In the genomic region with DNA sequence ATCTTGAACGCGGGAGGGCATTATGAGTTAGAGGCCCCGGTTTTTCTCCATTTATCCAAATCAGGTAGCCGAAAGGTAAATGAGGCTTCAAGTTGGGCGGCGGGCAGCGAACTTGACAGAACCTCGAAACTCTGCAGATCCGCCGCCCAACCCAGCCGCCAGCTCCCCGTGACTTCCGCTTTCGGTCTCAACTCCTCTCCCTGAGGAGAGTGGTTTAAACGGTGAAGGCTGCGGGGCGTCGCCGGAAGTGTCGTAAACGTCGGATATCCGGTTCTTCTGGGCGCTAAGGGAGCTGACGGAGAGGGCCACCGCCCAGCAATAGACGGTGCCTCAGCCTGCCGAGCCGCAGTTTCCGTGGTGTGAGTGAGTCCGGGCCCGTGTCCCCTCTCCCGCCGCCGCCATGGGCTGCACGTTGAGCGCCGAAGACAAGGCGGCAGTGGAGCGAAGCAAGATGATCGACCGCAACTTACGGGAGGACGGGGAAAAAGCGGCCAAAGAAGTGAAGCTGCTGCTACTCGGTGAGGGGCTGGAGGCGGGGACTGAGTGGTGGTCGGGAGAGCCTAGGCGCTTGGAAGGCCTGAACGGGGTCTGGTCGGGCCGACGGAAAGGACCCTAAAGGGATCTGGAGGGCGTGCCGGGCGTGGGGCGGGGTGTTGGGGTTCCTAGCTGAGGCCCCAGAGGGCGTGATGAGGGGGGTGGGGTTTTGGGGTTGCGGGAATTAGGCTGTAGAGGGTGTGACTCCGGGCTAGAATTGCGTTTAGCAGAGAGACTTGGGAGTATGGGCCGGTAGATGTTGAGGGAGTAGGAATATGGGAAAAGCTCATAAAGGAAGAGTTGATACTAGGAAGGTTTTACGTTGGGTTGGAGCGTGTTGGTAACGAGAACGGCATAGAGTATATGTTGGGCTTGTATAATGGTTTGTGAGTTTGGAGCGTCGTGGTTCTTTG, we compare ENCODE assay signal across 8 cellular contexts. TPM values are rescaled to one million over a fixed set of nuclear protein-coding genes. Genes with fewer than 3 reads are reported as not detected.
A peak's percentile ranks its signal among the peaks of the same experiment; 100 is the strongest.
DNase-seq lines count a peak whose midpoint lies in the region; ATAC-seq and TF ChIP-seq lines count a peak whose summit lies in the region.

A gene (plus strand): TSS at position 295 of the 947 bp plus-strand sequence. CDS start 106 bp downstream, at position 401.

- peak within 1 kb of the TSS; percentile 92 to 99 (median 98) for H3K27ac Mint-ChIP-seq in IgD-negative memory B cell

- H3K9me3 Mint-ChIP-seq in IgD-negative memory B cell: no peaks in the 10 kb centered on the region

- H3K4me1 Mint-ChIP-seq in IgD-negative memory B cell: peaks cover 31 to 43% (median 36%) of the 10 kb centered on the region in 3 donors

- peaks cover 44% of the 10 kb centered on the region for H3K4me1 ChIP-seq in mononuclear cell (ENCODE audit: insufficient read depth, low read length)

- no peaks in the 10 kb centered on the region for H3K27me3 ChIP-seq in mononuclear cell (ENCODE audit: insufficient read depth, low read length)

- DNase-seq in DMS153 (lab: John Stamatoyannopoulos, UW) (peak; percentile 90), OCI-M1 (lab: John Stamatoyannopoulos, UW) (peak; percentile 98), activated T-cell treated with anti-CD3 and anti-CD28 coated beads for 48 hours (ENCODE audit: low read depth) (peak; percentile 89), epithelial cell of esophagus (ENCODE audit: low read depth) (peak; percentile 98)
- DNase-seq in stimulated activated CD8-positive, alpha-beta memory T cell treated with anti-CD3 and anti-CD28 coated beads, Interleukin-2, amount 100 ng/mL, for 48 hours (ENCODE audit: low read depth in 2 of 2): peak; percentile 85 to 93

- no peaks in the 10 kb centered on the region for H3K36me3 Mint-ChIP-seq in IgD-negative memory B cell

- H3K4me3 ChIP-seq in epithelial cell of esophagus (ENCODE audit: low read length): peak within 1 kb of the TSS; percentile 99
- H3K4me3 ChIP-seq in mononuclear cell (ENCODE audit: low read length): peak within 1 kb of the TSS; percentile 96

- no peaks in the 10 kb centered on the region for H3K9me3 ChIP-seq in mononuclear cell (ENCODE audit: low read depth, low read length)

- peak within 1 kb of the TSS; percentile 92 to 100 (median 98) for H3K4me3 Mint-ChIP-seq in IgD-negative memory B cell

- ATAC-seq in GM21576 (IDR thresholded peaks at IDR 0.05; ENCODE audit: unreplicated experiment): peak; percentile 89

- H3K27me3 Mint-ChIP-seq in IgD-negative memory B cell: no peaks in the 10 kb centered on the region

- no peak for TF ChIP-seq CTCF in epithelial cell of esophagus (IDR thresholded peaks at IDR 0.05; ENCODE audit: insufficient read depth, low read depth, low read length, missing control alignments)

RNA-seq across cellular contexts. Expression of the gene that starts here (rescaled TPM):
- polyA plus RNA-seq in IgD-negative memory B cell: 8.1 TPM
- 8.9 TPM for total RNA-seq in mononuclear cell

Comparison
In these comparisons a context has a peak if more than half of its experiments do, and no peak if none do; other contexts are left out.
1. Peak in every context shown above with its lines: DNase-seq, ATAC-seq and H3K4me3 ChIP-seq.